Comparison of ENCODE assay signal across 23 cellular contexts in the genomic region with DNA sequence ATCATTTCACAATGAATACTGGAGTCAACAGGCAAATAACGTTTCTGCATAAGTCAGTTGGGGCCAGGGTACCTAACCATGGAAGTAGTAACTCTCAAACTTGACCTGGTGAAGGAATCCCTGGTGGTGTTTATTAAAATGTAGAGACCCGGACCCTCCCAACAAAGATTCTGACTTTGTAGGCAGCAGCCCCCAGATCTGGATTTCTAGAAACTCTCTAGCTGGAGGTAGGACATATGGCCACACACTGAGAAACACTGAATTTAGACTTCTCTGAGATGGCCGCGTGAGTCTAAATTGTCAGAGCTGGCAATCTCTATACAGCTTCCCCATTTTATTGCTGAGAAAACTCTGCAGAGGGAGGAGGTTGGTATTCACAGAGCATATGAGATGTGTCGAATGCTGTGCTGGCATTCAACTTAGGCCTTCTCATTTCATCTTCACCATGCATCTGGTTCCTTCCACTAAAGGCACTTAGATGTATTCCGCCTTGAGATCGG.
"Had no signal": no experiment of that assay in that cellular context is flagged by ENCODE, and none has a peak within 500 bp of the region (broad histone marks: within the 10 kb centered on the region; RNA-seq: fewer than 3 reads in every experiment).

No MANE protein-coding gene starts in this region.

- H3K27ac Mint-ChIP-seq: dendritic cell treated with granulocyte-macrophage colony-stimulating factor and Interleukin-4, amounts not matched to agents 40 ng/mL and 50 ng/mL, for 4 days; effector memory CD8-positive, alpha-beta T cell; endodermal cell had no signal

- H3K4me1 ChIP-seq: colonic mucosa, esophagus squamous epithelium, foreskin keratinocyte, gastrocnemius medialis had no signal

- H3K4me3 Mint-ChIP-seq: dendritic cell treated with granulocyte-macrophage colony-stimulating factor and Interleukin-4, amounts not matched to agents 40 ng/mL and 50 ng/mL, for 4 days; effector memory CD8-positive, alpha-beta T cell; endodermal cell had no signal

- H3K27me3 Mint-ChIP-seq: dendritic cell treated with granulocyte-macrophage colony-stimulating factor and Interleukin-4, amounts not matched to agents 40 ng/mL and 50 ng/mL, for 4 days; effector memory CD8-positive, alpha-beta T cell had no signal

- H3K9me3 ChIP-seq: colonic mucosa, esophagus squamous epithelium, gastrocnemius medialis, gastroesophageal sphincter, heart left ventricle, heart right ventricle had no signal

- H3K36me3 ChIP-seq: colonic mucosa, esophagus squamous epithelium, gastrocnemius medialis, gastroesophageal sphincter, heart left ventricle, heart right ventricle had no signal

- H3K9me3 Mint-ChIP-seq: dendritic cell treated with granulocyte-macrophage colony-stimulating factor and Interleukin-4, amounts not matched to agents 40 ng/mL and 50 ng/mL, for 4 days; endodermal cell had no signal

- DNase-seq: colonic mucosa; cortex of kidney; dermis blood vessel endothelial cell; dorsolateral prefrontal cortex; effector CD4-positive, alpha-beta T cell; effector CD8-positive, alpha-beta T cell; effector memory CD4-positive, alpha-beta T cell; effector memory CD8-positive, alpha-beta T cell; endodermal cell; erythroblast; esophagus squamous epithelium; foreskin fibroblast; foreskin keratinocyte; foreskin melanocyte; gastrocnemius medialis; glutamatergic neuron; head of caudate nucleus; heart left ventricle; heart right ventricle had no signal

- H3K4me1 Mint-ChIP-seq: endodermal cell had no signal

- H3K4me3 ChIP-seq: colonic mucosa, coronary artery, dorsolateral prefrontal cortex, esophagus squamous epithelium, gastrocnemius medialis, gastroesophageal sphincter, heart left ventricle, heart right ventricle had no signal

- H3K27me3 ChIP-seq: colonic mucosa, foreskin keratinocyte, gastrocnemius medialis, gastroesophageal sphincter, heart left ventricle, heart right ventricle had no signal

- H3K27ac ChIP-seq: colonic mucosa, coronary artery, epithelial cell of prostate, esophagus squamous epithelium, foreskin keratinocyte, gastrocnemius medialis, gastroesophageal sphincter, heart left ventricle, heart right ventricle had no signal
